8 cellular contexts compared by ENCODE assay signal in genomic region chr7:55415173-55415778, GRCh38. TPM values are rescaled to one million over a fixed set of nuclear protein-coding genes. Genes with fewer than 3 reads are reported as not detected.
DNase-seq lines count a peak whose midpoint lies in the region; ATAC-seq and TF ChIP-seq lines count a peak whose summit lies in the region.

No MANE protein-coding gene starts in this region.

- DNase-seq in COLO668 (lab: John Stamatoyannopoulos, UW; ENCODE audit: unreplicated experiment) (peak; percentile 79), NCI-H748 (lab: John Stamatoyannopoulos, UW; ENCODE audit: unreplicated experiment) (peak; percentile 79), dedifferentiated amniotic fluid mesenchymal stem cell (ENCODE audit: extremely low spot score) (peak; percentile 81), lower lobe of right lung (peak; percentile 79)
- DNase-seq in activated CD4-positive, alpha-beta T cell treated with anti-CD3 and anti-CD28 coated beads, Interleukin-2, amount 10 ng/mL, durations not matched to agents 7 days and 5 days: peak; percentile 88
- peak; percentile 34 to 59 for DNase-seq in stimulated activated CD8-positive, alpha-beta memory T cell treated with anti-CD3 and anti-CD28 coated beads, Interleukin-15, amount 100 ng/mL, for 4 hours (ENCODE audit: low read depth in 2 of 2)

- no peaks in the 10 kb centered on the region for H3K4me1 ChIP-seq in lower lobe of right lung

- no peaks in the 10 kb centered on the region for H3K9me3 ChIP-seq in lower lobe of right lung

- CTCF ChIA-PET in activated CD4-positive, alpha-beta T cell treated with anti-CD3 and anti-CD28 coated beads, Interleukin-2, amount 10 ng/mL, durations not matched to agents 7 days and 5 days (lab: Charles Lee): interaction anchor here (0.6 to 2.4 kb wide), 4 partner anchors 9 to 171 kb away, joined by 3 to 14 read pairs (median 8); no protein-coding TSS in a partner anchor

- peaks cover 16% of the 10 kb centered on the region for H3K36me3 ChIP-seq in lower lobe of right lung

- no peaks in the 10 kb centered on the region for H3K27me3 Mint-ChIP-seq in activated CD4-positive, alpha-beta T cell treated with anti-CD3 and anti-CD28 coated beads, Interleukin-2, amount 10 ng/mL, durations not matched to agents 7 days and 5 days

- intact Hi-C loops in lower lobe of right lung (cut with DNase I): loop anchor here (10.0 kb wide), 1 partner anchor 130 kb away; no protein-coding TSS in a partner anchor

- H3K27me3 ChIP-seq in lower lobe of right lung (ENCODE audit: low read depth): no peaks in the 10 kb centered on the region

- POLR2A ChIA-PET in activated CD4-positive, alpha-beta T cell treated with anti-CD3 and anti-CD28 coated beads, Interleukin-2, amount 10 ng/mL, durations not matched to agents 7 days and 5 days (lab: Charles Lee): no interaction called here

- ATAC-seq in GM19397 (IDR thresholded peaks at IDR 0.05; ENCODE audit: unreplicated experiment): peak; percentile 87
- ATAC-seq in HG03457 (IDR thresholded peaks at IDR 0.05; ENCODE audit: unreplicated experiment): peak; percentile 83
- peak; percentile 90 to 92 for ATAC-seq in lower lobe of right lung

- H3K4me3 ChIP-seq in lower lobe of right lung: no peak overlapping the region

- TF ChIP-seq CTCF in lower lobe of right lung (IDR thresholded peaks at IDR 0.05): peak; percentile 82

- H3K27ac ChIP-seq in lower lobe of right lung: no peak overlapping the region

- no peaks in the 10 kb centered on the region for H3K9me3 Mint-ChIP-seq in activated CD4-positive, alpha-beta T cell treated with anti-CD3 and anti-CD28 coated beads, Interleukin-2, amount 10 ng/mL, durations not matched to agents 7 days and 5 days

- peaks cover 4% of the 10 kb centered on the region for H3K4me1 Mint-ChIP-seq in activated CD4-positive, alpha-beta T cell treated with anti-CD3 and anti-CD28 coated beads, Interleukin-2, amount 10 ng/mL, durations not matched to agents 7 days and 5 days

- H3K4me3 Mint-ChIP-seq in activated CD4-positive, alpha-beta T cell treated with anti-CD3 and anti-CD28 coated beads, Interleukin-2, amount 10 ng/mL, durations not matched to agents 7 days and 5 days: no peak overlapping the region

- no peak overlapping the region for H3K27ac Mint-ChIP-seq in activated CD4-positive, alpha-beta T cell treated with anti-CD3 and anti-CD28 coated beads, Interleukin-2, amount 10 ng/mL, durations not matched to agents 7 days and 5 days

- peaks cover 2% of the 10 kb centered on the region for H3K36me3 Mint-ChIP-seq in activated CD4-positive, alpha-beta T cell treated with anti-CD3 and anti-CD28 coated beads, Interleukin-2, amount 10 ng/mL, durations not matched to agents 7 days and 5 days (ENCODE audit: low read depth)

RNA-seq across cellular contexts. Expression of gene LANCL2, which starts 50.1 kb away (rescaled TPM):
- 10 to 100 TPM; 10.3 to 12.3 TPM for total RNA-seq in activated CD4-positive, alpha-beta T cell treated with anti-CD3 and anti-CD28 coated beads, Interleukin-2, amount 10 ng/mL, durations not matched to agents 7 days and 5 days
- 5.7 TPM for total RNA-seq in lower lobe of right lung
